ENCODE assay signal across 8 cellular contexts in the genomic region with DNA sequence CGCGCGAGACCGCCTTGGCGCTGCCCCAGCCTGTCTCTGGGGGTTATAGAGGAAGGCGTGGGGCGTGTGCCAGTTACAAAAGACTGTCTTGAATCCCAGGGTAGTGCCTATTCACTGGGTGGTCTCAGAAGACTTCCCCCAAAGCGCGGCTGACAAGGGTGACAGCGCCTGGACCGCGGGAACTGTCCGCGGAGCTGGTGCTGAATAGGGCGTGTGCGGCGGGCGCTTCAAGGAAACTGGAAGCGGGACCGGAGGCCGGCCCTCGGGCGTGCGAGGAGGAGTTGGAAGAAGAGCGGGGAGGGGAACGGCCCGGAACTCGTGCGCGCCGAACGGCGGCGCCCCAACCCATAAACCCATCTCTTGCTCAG. TPM values are rescaled to one million over a fixed set of nuclear protein-coding genes. Genes with fewer than 3 reads are reported as not detected.
DNase-seq lines count a peak whose midpoint lies in the region; ATAC-seq, FAIRE-seq and TF ChIP-seq lines count a peak whose summit lies in the region.

No MANE protein-coding gene starts in this region.

- peaks cover 4% of the 10 kb centered on the region for H4K20me1 ChIP-seq in astrocyte (ENCODE audit: insufficient read depth, low read length)

- H3K4me1 Mint-ChIP-seq in astrocyte (ENCODE audit: low read depth, unreplicated experiment) (peaks cover 2% of the 10 kb centered on the region), CD14-positive monocyte (peaks cover 27% of the 10 kb centered on the region)

- H3K36me3 ChIP-seq in astrocyte (ENCODE audit: insufficient read depth, low read length) = no peaks in the 10 kb centered on the region
- no peaks in the 10 kb centered on the region for H3K36me3 ChIP-seq in iPS-20b (ENCODE audit: insufficient read depth, low read depth, low read length)

- H2AFZ ChIP-seq in astrocyte (ENCODE audit: low read depth, low read length) = peak overlapping the region; percentile 64

- no peak overlapping the region for H3K27ac Mint-ChIP-seq in astrocyte (ENCODE audit: unreplicated experiment)
- no peak overlapping the region for H3K27ac Mint-ChIP-seq in CD14-positive monocyte

- DNase-seq in RPMI7951 (ENCODE audit: low read depth) (peak; percentile 49), astrocyte (ENCODE audit: low read depth) (peak; percentile 36), SW480 (ENCODE audit: low spot score) (no peak), CD14-positive monocyte (ENCODE audit: low spot score) (no peak)
- DNase-seq in stimulated activated CD4-positive, alpha-beta T cell treated with anti-CD3 and anti-CD28 coated beads, TNF-alpha, amount 100 ng/mL, for 24 hours (ENCODE audit: low read depth in 3 of 3) = peak in 2 of 3 experiments; percentile 26 to 59

- H3K79me2 ChIP-seq in astrocyte (ENCODE audit: insufficient read depth, low read length) = no peaks in the 10 kb centered on the region

- H3K4me1 ChIP-seq in astrocyte (ENCODE audit: insufficient read depth, low read length) = peaks cover 7% of the 10 kb centered on the region
- no peaks in the 10 kb centered on the region for H3K4me1 ChIP-seq in iPS-20b (ENCODE audit: insufficient read depth, low read length)

- H3K4me2 ChIP-seq in astrocyte (ENCODE audit: low read length) = peak overlapping the region; percentile 82

- FAIRE-seq in astrocyte (lab: Jason Lieb, UNC) = no peak

- H3K36me3 Mint-ChIP-seq in astrocyte (ENCODE audit: low read depth, unreplicated experiment) (no peaks in the 10 kb centered on the region), CD14-positive monocyte (no peaks in the 10 kb centered on the region)

- TF ChIP-seq CTCF in astrocyte (IDR thresholded peaks at IDR 0.05; ENCODE audit: insufficient read depth, low read depth, low read length) (no peak), CD14-positive monocyte (IDR thresholded peaks at IDR 0.05) (no peak)

- no peaks in the 10 kb centered on the region for H3K9me3 ChIP-seq in astrocyte (ENCODE audit: insufficient read depth, low read depth, low read length)
- H3K9me3 ChIP-seq in iPS-20b (ENCODE audit: insufficient read depth, low read depth, low read length) = no peaks in the 10 kb centered on the region

- H3K27me3 ChIP-seq in astrocyte (ENCODE audit: insufficient read depth, low read length) = peaks cover 92% of the 10 kb centered on the region
- peaks cover 100% of the 10 kb centered on the region for H3K27me3 ChIP-seq in iPS-20b (ENCODE audit: insufficient read depth, low read length)

- peaks cover 2% of the 10 kb centered on the region for H3K9me3 Mint-ChIP-seq in astrocyte (ENCODE audit: unreplicated experiment)
- H3K9me3 Mint-ChIP-seq in CD14-positive monocyte = peaks cover 0 to 26% (median 16%) of the 10 kb centered on the region in 7 donors

- no peak overlapping the region for H3K4me3 Mint-ChIP-seq in astrocyte (ENCODE audit: unreplicated experiment)
- peak overlapping the region in 1 of 2 donors; percentile 87 for H3K4me3 Mint-ChIP-seq in CD14-positive monocyte

- H3K27ac ChIP-seq in astrocyte (ENCODE audit: low read depth, low read length) = no peak overlapping the region
- no peak overlapping the region for H3K27ac ChIP-seq in iPS-20b (ENCODE audit: low read length)

- H3K4me3 ChIP-seq in astrocyte (ENCODE audit: insufficient read depth, low read depth, low read length) (no peak overlapping the region), iPS-20b (ENCODE audit: low read length) (peak overlapping the region; percentile 55; the same call in 1 of the 2 replicates)

- intact Hi-C loops in CD14-positive monocyte (cut with micrococcal nuclease) = no loop called here

- H3K27me3 Mint-ChIP-seq in astrocyte (ENCODE audit: low read depth, unreplicated experiment) (peaks cover 86% of the 10 kb centered on the region), CD14-positive monocyte (ENCODE audit: low read depth in 3 of 3) (peaks cover 61 to 71% (median 70%) of the 10 kb centered on the region in 3 donors)

- ATAC-seq in GM18498 (IDR thresholded peaks at IDR 0.05; ENCODE audit: unreplicated experiment) (peak; percentile 38), HG02588 (IDR thresholded peaks at IDR 0.05; ENCODE audit: unreplicated experiment) (no peak)

- H3K9ac ChIP-seq in astrocyte (ENCODE audit: low read length) (no peak overlapping the region), iPS-20b (ENCODE audit: low read depth, low read length) (no peak overlapping the region)

RNA-seq across cellular contexts. Expression of gene EGR4, which starts 2.3 kb away (rescaled TPM):
- not detected in 2 replicates for total RNA-seq in RPMI7951 (2014; rRNA removed; shearing (Covaris generic))
- not detected in 2 replicates for total RNA-seq in astrocyte
- under 1 TPM in 1 of 2 donors, not detected in 1; 0.12 TPM for polyA plus RNA-seq in CD14-positive monocyte

RNA-seq across cellular contexts. Expression of gene FBXO41, which starts 6.8 kb away (rescaled TPM):
- 0.98 and 1.1 TPM in 2 replicates for total RNA-seq in RPMI7951 (2014; rRNA removed; shearing (Covaris generic))
- 10.1 and 10.9 TPM in 2 replicates for total RNA-seq in astrocyte
- polyA plus RNA-seq in CD14-positive monocyte = under 1 TPM; 0.29 to 0.52 TPM

RNA-seq across cellular contexts. Expression of gene CCT7, which starts 57.0 kb away (rescaled TPM):
- total RNA-seq in RPMI7951 (2014; rRNA removed; shearing (Covaris generic)) = 396 and 500 TPM in 2 replicates
- 315 and 359 TPM in 2 replicates for total RNA-seq in astrocyte
- 100 to 1,000 TPM; 134 to 151 TPM for polyA plus RNA-seq in CD14-positive monocyte

RNA-seq across cellular contexts. Expression of gene PRADC1, which starts 58.0 kb away (rescaled TPM):
- 43.6 and 52.7 TPM in 2 replicates for total RNA-seq in RPMI7951 (2014; rRNA removed; shearing (Covaris generic))
- total RNA-seq in astrocyte = 13.1 and 16.7 TPM in 2 replicates
- 10 to 100 TPM; 33.3 to 49.2 TPM for polyA plus RNA-seq in CD14-positive monocyte

Comparison
In these comparisons a context has a peak if more than half of its experiments do, and no peak if none do; other contexts are left out.
1. DNase-seq: peak in RPMI7951 (single experiment), astrocyte (single experiment) and stimulated activated CD4-positive, alpha-beta T cell treated with anti-CD3 and anti-CD28 coated beads, TNF-alpha, amount 100 ng/mL, for 24 hours (2 of 3); none in SW480 (single experiment) and CD14-positive monocyte (single experiment).